Comparison of ENCODE assay signal across 8 cellular contexts in the genomic region with DNA sequence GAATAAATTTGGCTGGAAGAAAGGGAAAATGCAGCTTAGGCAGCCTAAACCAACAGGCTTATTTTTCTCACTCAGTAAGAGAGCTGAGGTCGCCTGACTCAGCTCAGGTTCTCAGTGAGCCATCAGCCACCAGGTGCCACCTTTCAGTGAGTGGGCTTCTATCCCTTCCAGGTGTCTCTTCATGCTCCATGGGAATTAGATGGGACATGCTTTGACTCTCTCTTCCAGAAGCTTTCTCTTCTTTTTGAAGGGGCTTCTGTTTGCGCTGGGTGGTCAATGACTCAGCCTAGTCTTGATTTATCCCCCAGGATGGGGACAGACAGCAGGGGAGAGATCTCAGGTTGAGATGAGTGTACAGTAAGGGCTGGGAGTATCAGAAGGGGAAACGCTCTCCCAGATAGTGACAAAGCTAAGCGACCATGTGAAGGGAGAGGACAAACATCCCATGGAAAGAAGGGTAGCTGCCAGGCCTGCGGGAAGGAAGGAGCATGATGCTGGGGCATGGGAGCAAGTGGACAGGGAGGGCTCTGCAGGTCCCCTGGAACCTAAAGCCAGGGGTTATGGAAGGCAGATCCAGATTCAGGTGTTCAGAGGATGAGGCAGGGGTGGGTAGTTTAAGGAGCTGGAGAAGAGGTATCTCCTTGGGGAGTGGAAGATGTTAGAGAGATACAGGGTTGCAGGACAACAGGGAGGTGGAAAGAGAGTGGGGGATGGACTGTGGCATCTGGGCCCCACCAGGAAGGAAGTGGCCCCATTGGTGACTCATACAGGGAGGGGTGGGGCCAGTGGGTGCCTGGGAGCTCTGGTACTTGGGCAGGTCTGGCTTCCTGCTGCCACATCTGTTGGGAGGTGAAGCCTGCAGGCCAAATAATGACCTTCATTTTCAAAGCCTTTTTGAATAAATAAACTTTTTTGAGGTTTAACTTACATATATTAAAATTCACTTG. TPM values are rescaled to one million over a fixed set of nuclear protein-coding genes. Genes with fewer than 3 reads are reported as not detected.
DNase-seq lines count a peak whose midpoint lies in the region; ATAC-seq and TF ChIP-seq lines count a peak whose summit lies in the region.

No MANE protein-coding gene starts in this region.

- H3K9me3 ChIP-seq in AG04450 (ENCODE audit: control insufficient read depth, insufficient read depth, low read length) (no peaks in the 10 kb centered on the region), Peyer's patch (no peaks in the 10 kb centered on the region), sigmoid colon (no peaks in the 10 kb centered on the region)

- POLR2A ChIA-PET in AG04450 (lab: Yijun Ruan, JAX), result interaction anchor here (0.7 to 1.5 kb wide), 3 partner anchors 32 to 209 kb away, joined by 3 to 5 read pairs (median 3); a partner anchor contains a TSS

- DNase-seq in AG04450 (ENCODE audit: low read depth, low spot score) (no peak), Peyer's patch (peak; percentile 82 to 95 (median 91)), Right ventricle myocardium inferior (ENCODE audit: missing footprints) (peak; percentile 76), sigmoid colon (peak; percentile 79), cortex of kidney (lab: John Stamatoyannopoulos, UW) (no peak)
- DNase-seq in activated T-helper 1 cell treated with anti-CD3 and anti-CD28 coated beads, Interleukin-2, amount 50 U/mL, for 16 hours (ENCODE audit: low read depth in 1 of 2, low spot score in 1 of 2), result peak; percentile 68 to 71

- peak overlapping the region; percentile 84 for H3K27ac ChIP-seq in AG04450 (ENCODE audit: low read depth, low read length)
- peak overlapping the region; percentile 83 to 93 (median 90) for H3K27ac ChIP-seq in Peyer's patch
- peak overlapping the region; percentile 64 to 86 (median 79) for H3K27ac ChIP-seq in sigmoid colon

- TF ChIP-seq POLR2A in Peyer's patch (IDR thresholded peaks at IDR 0.05) (peak in 1 of 2 donors; percentile 43), sigmoid colon (IDR thresholded peaks at IDR 0.05) (no peak)

- H3K27me3 ChIP-seq in AG04450 (ENCODE audit: control insufficient read depth, insufficient read depth, low read length) (no peaks in the 10 kb centered on the region), Peyer's patch (no peaks in the 10 kb centered on the region), sigmoid colon (no peaks in the 10 kb centered on the region)

- CTCF ChIA-PET in AG04450 (lab: Charles Lee), result no interaction called here

- peaks cover 19 to 65% (median 34%) of the 10 kb centered on the region in 4 donors for H3K4me1 ChIP-seq in Peyer's patch
- peaks cover 0 to 54% (median 52%) of the 10 kb centered on the region in 4 donors for H3K4me1 ChIP-seq in sigmoid colon

- no peaks in the 10 kb centered on the region for H3K36me3 ChIP-seq in Peyer's patch
- H3K36me3 ChIP-seq in sigmoid colon, result no peaks in the 10 kb centered on the region

- no peak for TF ChIP-seq EP300 in sigmoid colon (IDR thresholded peaks at IDR 0.05)

- intact Hi-C loops in Right ventricle myocardium inferior (cut with DNase I), result no loop called here
- intact Hi-C loops in sigmoid colon (cut with DNase I), result no loop called here

- 77 to 86% methylated on average over 5 of the region's 5 CpGs for WGBS in sigmoid colon, 2 donors

- TF ChIP-seq CTCF in AG04450 (IDR thresholded peaks at IDR 0.05; ENCODE audit: low read depth, low read length), result no peak
- TF ChIP-seq CTCF in Peyer's patch (IDR thresholded peaks at IDR 0.05), result peak in 3 of 6 experiments; percentile 16 to 34 (median 25)
- TF ChIP-seq CTCF in sigmoid colon (IDR thresholded peaks at IDR 0.05), result no peak

- ATAC-seq in GM18867 (IDR thresholded peaks at IDR 0.05; ENCODE audit: unreplicated experiment) (peak; percentile 80), HG03066 (IDR thresholded peaks at IDR 0.05; ENCODE audit: low read depth, unreplicated experiment) (peak; percentile 79), Right ventricle myocardium inferior (no peak)

- H3K4me3 ChIP-seq in AG04450 (ENCODE audit: low read depth, low read length) (no peak overlapping the region), Peyer's patch (no peak overlapping the region), sigmoid colon (no peak overlapping the region)

RNA-seq across cellular contexts. Expression of a gene that starts 32.5 kb away (rescaled TPM):
- polyA plus RNA-seq in AG04450 (2011; rRNA removed) (35.8 and 38.6 TPM in 2 replicates), sigmoid colon (10 to 100 TPM; 39.0 to 74.4 (median 68.0) TPM)
- 72.7 and 88.1 TPM in 2 replicates for polyA minus RNA-seq in AG04450 (2011; rRNA and poly(A)+ RNA removed)
- total RNA-seq in Peyer's patch (100 to 1,000 TPM in 3 of 4 donors, 10 to 100 TPM in 1; 88.3 to 246 (median 217) TPM), Right ventricle myocardium inferior (679 TPM), sigmoid colon (100 to 1,000 TPM in 2 of 4 donors, 10 to 100 TPM in 2; 65.5 to 102 (median 98.3) TPM)

RNA-seq across cellular contexts. Expression of a gene that starts 56.9 kb away (rescaled TPM):
- polyA plus RNA-seq in AG04450 (2011; rRNA removed) (76.4 and 78.4 TPM in 2 replicates), sigmoid colon (10 to 100 TPM; 18.6 to 49.8 (median 20.8) TPM)
- polyA minus RNA-seq in AG04450 (2011; rRNA and poly(A)+ RNA removed), result 51.1 and 62.2 TPM in 2 replicates
- total RNA-seq in Peyer's patch (100 to 1,000 TPM in 3 of 4 donors, 10 to 100 TPM in 1; 80.9 to 319 (median 262) TPM), Right ventricle myocardium inferior (49.7 TPM), sigmoid colon (100 to 1,000 TPM; 114 to 209 (median 154) TPM)

Comparison
In these comparisons a context has a peak if more than half of its experiments do, and no peak if none do; other contexts are left out.
1. DNase-seq: peak in Peyer's patch (3 of 3), activated T-helper 1 cell treated with anti-CD3 and anti-CD28 coated beads, Interleukin-2, amount 50 U/mL, for 16 hours (2 of 2), Right ventricle myocardium inferior (single experiment) and sigmoid colon (single experiment); none in AG04450 (single experiment) and cortex of kidney (single experiment).
2. Peak in every context shown above with its lines, with median percentiles within 50 percentile points of each other: H3K27ac ChIP-seq.